Comparison of ENCODE assay signal across 8 cellular contexts in genomic region chr6:31900917-31901414, GRCh38. TPM values are rescaled to one million over a fixed set of nuclear protein-coding genes. Genes with fewer than 3 reads are reported as not detected.
DNase-seq lines count a peak whose midpoint lies in the region; ATAC-seq lines count a peak whose summit lies in the region.

No MANE protein-coding gene starts in this region.

- DNase-seq in HT-29 (ENCODE audit: low spot score) (peak; percentile 55), COLO829 (ENCODE audit: low spot score) (no peak)
- DNase-seq in activated CD8-positive, alpha-beta memory T cell treated with anti-CD3 and anti-CD28 coated beads, Interleukin-2, amount 50 U/mL, for 4 hours = peak; percentile 22
- DNase-seq in stimulated activated naive CD4-positive, alpha-beta T cell (lab: John Stamatoyannopoulos, UW) = no peak

- ATAC-seq in GM21381 (IDR thresholded peaks at IDR 0.05; ENCODE audit: unreplicated experiment) = no peak
- ATAC-seq in HG02938 (IDR thresholded peaks at IDR 0.05; ENCODE audit: unreplicated experiment) = no peak

- H3K27ac ChIP-seq in skin epidermis = peak overlapping the region in 17 of 21 experiments; percentile 37 to 91 (median 80)

- no peaks in the 10 kb centered on the region for H3K9me3 ChIP-seq in iPS-18c (ENCODE audit: control insufficient read depth, insufficient read depth, low read length)

- H3K4me3 ChIP-seq in iPS-18c (ENCODE audit: insufficient read depth, low read depth, low read length) = peak overlapping the region; percentile 64
- H3K4me3 ChIP-seq in skin epidermis = peak overlapping the region; percentile 45 to 67 (median 57)

RNA-seq across cellular contexts. Expression of gene ZBTB12, which starts 0.9 kb away (rescaled TPM):
- 12.6 and 13.6 TPM in 2 replicates for total RNA-seq in HT-29 (2014; rRNA removed; shearing (Covaris generic))

RNA-seq across cellular contexts. Expression of gene EHMT2, which starts 3.5 kb away (rescaled TPM):
- 85.9 and 98.5 TPM in 2 replicates for total RNA-seq in HT-29 (2014; rRNA removed; shearing (Covaris generic))

RNA-seq across cellular contexts. Expression of gene SLC44A4, which starts 22.2 kb away (rescaled TPM):
- 101 and 124 TPM in 2 replicates for total RNA-seq in HT-29 (2014; rRNA removed; shearing (Covaris generic))

RNA-seq across cellular contexts. Expression of gene C2, which starts 26.6 kb away (rescaled TPM):
- total RNA-seq in HT-29 (2014; rRNA removed; shearing (Covaris generic)) = 0.28 and 0.91 TPM in 2 replicates

RNA-seq across cellular contexts. Expression of gene NEU1, which starts 38.3 kb away (rescaled TPM):
- 82.3 and 87.1 TPM in 2 replicates for total RNA-seq in HT-29 (2014; rRNA removed; shearing (Covaris generic))

Comparison
In these comparisons a context has a peak if more than half of its experiments do, and no peak if none do; other contexts are left out.
1. DNase-seq: peak in HT-29 (single experiment) and activated CD8-positive, alpha-beta memory T cell treated with anti-CD3 and anti-CD28 coated beads, Interleukin-2, amount 50 U/mL, for 4 hours (single experiment); none in COLO829 (single experiment) and stimulated activated naive CD4-positive, alpha-beta T cell (0 of 6).